ENCODE assay signal across 20 cellular contexts in genomic region chr4:101066586-101066985, GRCh38.
DNase-seq lines count a peak whose midpoint lies in the region; ATAC-seq and FAIRE-seq lines count a peak whose summit lies in the region.
"Had no signal": no experiment of that assay in that cellular context is flagged by ENCODE, and none has a peak within 500 bp of the region (broad histone marks: within the 10 kb centered on the region; RNA-seq: fewer than 3 reads in every experiment).

No MANE protein-coding gene starts in this region.

- FAIRE-seq in urothelium cell line (lab: Jason Lieb, UNC) = no peak
- FAIRE-seq: A204.1, HepG2 had no signal

- intact Hi-C loops in sciatic nerve (cut with DNase I) = no loop called here

- H3K27ac ChIP-seq in temporal lobe (ENCODE audit: low read depth, low read length) = peak overlapping the region; percentile 30
- H3K27ac ChIP-seq: C4-2B, Peyer's patch had no signal

- peak; percentile 25 to 49 for DNase-seq in NCI-H524 (lab: John Stamatoyannopoulos, UW)
- DNase-seq in NCI-H524 treated with DMSO at 0.1 percent for 48 hours (lab: John Stamatoyannopoulos, UW) = no peak
- DNase-seq in SIG-M5 treated with dmso at 0.1 percent for 504 hours (lab: John Stamatoyannopoulos, UW; ENCODE audit: unreplicated experiment) = peak; percentile 61
- peak; percentile 50 for DNase-seq in myocyte (ENCODE audit: low read depth)
- DNase-seq in urothelium cell line (ENCODE audit: low spot score) = no peak
- DNase-seq in sciatic nerve (ENCODE audit: low spot score) = no peak
- DNase-seq: Caco-2, DMS53, HCEC 1CT, MV-4-11, NCI-H1436, NCI-H2081 treated with DMSO at 0.1 percent for 48 hours, NCI-H446, Peyer's patch, Right ventricle myocardium superior had no signal

- ATAC-seq in HG02981 (IDR thresholded peaks at IDR 0.05; ENCODE audit: unreplicated experiment) = no peak
- no peak for ATAC-seq in sciatic nerve
- ATAC-seq: HepG2 had no signal

Comparison
In these comparisons a context has a peak if more than half of its experiments do, and no peak if none do; other contexts are left out.
1. DNase-seq: peak in NCI-H524 (2 of 2), SIG-M5 treated with dmso at 0.1 percent for 504 hours (single experiment) and myocyte (single experiment); none in NCI-H524 treated with DMSO at 0.1 percent for 48 hours (single experiment), urothelium cell line (single experiment) and sciatic nerve (single experiment).